21 cellular contexts compared by ENCODE assay signal in the genomic region with DNA sequence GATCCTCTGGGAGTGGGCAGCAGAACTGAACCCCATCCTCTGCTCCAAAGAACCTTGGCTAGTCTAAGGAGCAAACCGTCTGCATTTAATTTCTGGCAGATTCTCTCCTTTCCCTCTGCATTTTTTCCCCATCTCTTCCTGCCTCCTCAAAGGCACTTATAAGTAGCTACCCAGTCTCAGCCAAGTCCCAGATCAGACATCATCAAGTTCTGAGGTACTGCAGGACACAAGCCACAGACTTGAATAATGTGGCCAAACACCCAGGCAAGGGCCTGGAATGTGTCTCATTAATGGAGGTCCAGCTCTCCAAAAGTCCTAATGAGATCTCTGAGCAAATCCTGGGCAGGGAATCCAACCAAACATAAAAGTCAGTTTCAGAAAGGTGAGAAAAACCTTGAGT.
"Had no signal": no experiment of that assay in that cellular context is flagged by ENCODE, and none has a peak within 500 bp of the region (broad histone marks: within the 10 kb centered on the region; RNA-seq: fewer than 3 reads in every experiment).

No MANE protein-coding gene starts in this region.

- H3K27ac ChIP-seq: brain microvascular endothelial cell, gastroesophageal sphincter, neural progenitor cell, spleen, thoracic aorta had no signal

- ATAC-seq: activated T-cell treated with anti-CD3 and anti-CD28 coated beads, Interleukin-2, amount 50 U/mL, for 4 hours; left colon; naive thymus-derived CD4-positive, alpha-beta T cell had no signal

- FAIRE-seq: keratinocyte had no signal

- H3K4me2 ChIP-seq: neural progenitor cell had no signal

- DNase-seq: activated CD4-positive, alpha-beta T cell treated with anti-CD3 and anti-CD28 coated beads, Interleukin-2, amount 50 U/mL, for 4 hours; activated CD8-positive, alpha-beta memory T cell treated with anti-CD3 and anti-CD28 coated beads, Interleukin-2, amount 50 U/mL, for 48 hours; activated naive CD4-positive, alpha-beta T cell; activated naive CD8-positive, alpha-beta T cell treated with anti-CD3 and anti-CD28 coated beads for 36 hours; activated T-cell treated with anti-CD3 and anti-CD28 coated beads, Interleukin-2, amount 50 U/mL, for 4 hours; amniotic stem cell; brain microvascular endothelial cell; central memory CD4-positive, alpha-beta T cell; effector memory CD4-positive, alpha-beta T cell; left colon; naive thymus-derived CD4-positive, alpha-beta T cell; spleen; stimulated activated CD4-positive, alpha-beta T cell treated with anti-CD3 and anti-CD28 coated beads, Interleukin-4, amount 100 ng/mL, for 1 hour; stimulated activated naive CD4-positive, alpha-beta T cell treated with Interleukin-2 at 50 U/mL for 16 hours; T-helper 9 cell; upper lobe of left lung had no signal

- H3K36me3 ChIP-seq: brain microvascular endothelial cell, gastroesophageal sphincter, neural progenitor cell, spleen, thoracic aorta, upper lobe of left lung had no signal

- H3K27me3 ChIP-seq: brain microvascular endothelial cell, gastroesophageal sphincter, neural progenitor cell, spleen, upper lobe of left lung had no signal

- H3K4me3 ChIP-seq: gastroesophageal sphincter, lung, neural progenitor cell, spleen, thoracic aorta, upper lobe of left lung had no signal

- H3K4me1 ChIP-seq: spleen had no signal

- H2AFZ ChIP-seq: neural progenitor cell had no signal

- H3K9ac ChIP-seq: neural progenitor cell had no signal

- H3K9me3 ChIP-seq: gastroesophageal sphincter, spleen, thoracic aorta, upper lobe of left lung had no signal
